In genomic region chr17:10653987-10654386, GRCh38 we compare ENCODE assay signal across 19 cellular contexts.
"Had no signal": no experiment of that assay in that cellular context is flagged by ENCODE, and none has a peak within 500 bp of the region (broad histone marks: within the 10 kb centered on the region; RNA-seq: fewer than 3 reads in every experiment).

No MANE protein-coding gene starts in this region.

- H3K4me3 Mint-ChIP-seq: nephron progenitor cell; stimulated activated memory B cell treated with anti-CD40 and anti-IgM and Interleukin-4, amounts not matched to agents 10 μg/mL and 1 μg/mL and 100 μg/mL, for 72 hours had no signal

- H3K36me3 ChIP-seq: heart left ventricle, neutrophil had no signal

- H3K9me3 Mint-ChIP-seq: naive B cell; nephron progenitor cell; stimulated activated memory B cell treated with anti-CD40 and anti-IgM and Interleukin-4, amounts not matched to agents 10 μg/mL and 1 μg/mL and 100 μg/mL, for 72 hours had no signal

- H3K4me3 ChIP-seq: heart left ventricle, lung, spleen had no signal

- DNase-seq: effector memory CD4-positive, alpha-beta T cell; heart left ventricle; hippocampal formation; left colon; left ventricle myocardium superior; mesenchymal stem cell; midbrain; naive B cell; nephron progenitor cell; spleen; stimulated activated CD4-positive, alpha-beta T cell treated with anti-CD3 and anti-CD28 coated beads, Interleukin-15, amount 100 ng/mL, for 24 hours; stimulated activated CD4-positive, alpha-beta T cell treated with anti-CD3 and anti-CD28 coated beads, Interleukin-1b, Interleukin-23, amount 100 ng/mL, for 48 hours; stimulated activated CD4-positive, alpha-beta T cell treated with anti-CD3 and anti-CD28 coated beads, Interleukin-4, amount 100 ng/mL, for 24 hours; trophoblast cell had no signal

- H3K27ac Mint-ChIP-seq: nephron progenitor cell; stimulated activated memory B cell treated with anti-CD40 and anti-IgM and Interleukin-4, amounts not matched to agents 10 μg/mL and 1 μg/mL and 100 μg/mL, for 72 hours had no signal

- ATAC-seq: esophagus mucosa; left colon; left ventricle myocardium superior; sciatic nerve; stimulated activated memory B cell treated with anti-CD40 and anti-IgM and Interleukin-4, amounts not matched to agents 10 μg/mL and 1 μg/mL and 100 μg/mL, for 72 hours had no signal

- H3K9me3 ChIP-seq: heart left ventricle, neutrophil, spleen had no signal

- H3K27ac ChIP-seq: heart left ventricle, neutrophil, spleen had no signal

- H3K27me3 ChIP-seq: heart left ventricle, neutrophil, spleen had no signal
